In genomic region chr10:15118615-15119014, GRCh38 we compare ENCODE assay signal across 1 cellular context.
A peak's percentile ranks its signal among the peaks of the same experiment; 100 is the strongest.
TF ChIP-seq lines count a peak whose summit lies in the region.

No MANE protein-coding gene starts in this region.

TF ChIP-seq in GM12878, 131 proteins besides CTCF, POLR2A, EP300 and RAD21:
- TF ChIP-seq SPI1 (IDR thresholded peaks at IDR 0.05; ENCODE audit: borderline replicate concordance, insufficient read depth, low read depth, low read length) (peak; percentile 34; the same call in 1 of the 2 replicates), RUNX3 (IDR thresholded peaks at IDR 0.05; ENCODE audit: low read length) (peak; percentile 18; the same call in 1 of the 2 replicates), SREBF1 (IDR thresholded peaks at IDR 0.05; ENCODE audit: low read length) (no peak)
